In the genomic region with DNA sequence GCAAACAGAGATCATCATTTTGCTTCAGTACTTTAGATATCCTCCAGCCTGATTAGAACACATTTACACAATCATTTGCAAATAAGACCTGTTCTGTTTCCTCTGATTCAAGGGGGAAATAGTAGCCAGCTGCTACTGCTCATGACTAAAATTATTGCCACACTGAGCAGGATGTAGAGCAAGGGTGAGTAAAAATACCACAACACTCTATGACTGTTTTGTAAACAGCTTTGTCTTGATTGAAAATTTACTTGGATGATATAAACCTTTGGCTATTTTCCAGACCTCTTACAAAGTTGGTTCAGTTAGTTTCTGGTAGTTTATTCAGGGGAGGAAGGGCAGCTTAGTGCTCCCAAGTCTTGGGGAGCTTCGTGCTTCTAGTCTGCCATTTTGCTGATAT, we compare ENCODE assay signal across 23 cellular contexts.
DNase-seq lines count a peak whose midpoint lies in the region; TF ChIP-seq lines count a peak whose summit lies in the region.
"Had no signal": no experiment of that assay in that cellular context is flagged by ENCODE, and none has a peak within 500 bp of the region (broad histone marks: within the 10 kb centered on the region; RNA-seq: fewer than 3 reads in every experiment).

No MANE protein-coding gene starts in this region.

- H3K27me3 ChIP-seq in MG63 (no peaks in the 10 kb centered on the region), A673 (replicated peaks; ENCODE audit: insufficient read depth, low read depth, low read length, poor library complexity) (no peaks in the 10 kb centered on the region)
- H3K27me3 ChIP-seq: heart left ventricle, tibial nerve had no signal

- H3K4me3 Mint-ChIP-seq in chondrocyte (ENCODE audit: unreplicated experiment) = no peak overlapping the region
- H3K4me3 Mint-ChIP-seq: activated T-cell treated with anti-CD3 and anti-CD28 coated beads, Interleukin-2, amount 50 U/mL, for 72 hours; CD8-positive, alpha-beta memory T cell; stimulated activated naive CD8-positive, alpha-beta T cell treated with anti-CD3 and anti-CD28 coated beads, Interleukin-15, amount 100 ng/mL, for 72 hours had no signal

- CTCF ChIA-PET in A673 (lab: Charles Lee) = no interaction called here

- H3K4me1 Mint-ChIP-seq in chondrocyte (ENCODE audit: low read depth) = no peaks in the 10 kb centered on the region
- H3K4me1 Mint-ChIP-seq: CD8-positive, alpha-beta memory T cell; stimulated activated naive CD8-positive, alpha-beta T cell treated with anti-CD3 and anti-CD28 coated beads, Interleukin-15, amount 100 ng/mL, for 72 hours had no signal

- no peak overlapping the region for H3K27ac ChIP-seq in A673 (ENCODE audit: low read depth, low read length, poor library complexity, severe bottlenecking)
- H3K27ac ChIP-seq: heart left ventricle, tibial nerve had no signal

- no peak overlapping the region for H3K27ac Mint-ChIP-seq in chondrocyte (ENCODE audit: unreplicated experiment)
- H3K27ac Mint-ChIP-seq: activated T-cell treated with anti-CD3 and anti-CD28 coated beads, Interleukin-2, amount 50 U/mL, for 72 hours; CD8-positive, alpha-beta memory T cell; stimulated activated naive CD8-positive, alpha-beta T cell treated with anti-CD3 and anti-CD28 coated beads, Interleukin-15, amount 100 ng/mL, for 72 hours had no signal

- no peaks in the 10 kb centered on the region for H3K27me3 Mint-ChIP-seq in chondrocyte (ENCODE audit: low read depth)
- H3K27me3 Mint-ChIP-seq: stimulated activated naive CD8-positive, alpha-beta T cell treated with anti-CD3 and anti-CD28 coated beads, Interleukin-15, amount 100 ng/mL, for 72 hours had no signal

- DNase-seq in DMS53 treated with DMSO at 0.1 percent for 48 hours (lab: John Stamatoyannopoulos, UW; ENCODE audit: unreplicated experiment) (peak; percentile 56), MG63 (peak; percentile 9), T1000 (lab: John Stamatoyannopoulos, UW) (peak; percentile 9), left kidney (ENCODE audit: low read depth, low spot score) (peak; percentile 24), chondrocyte (ENCODE audit: low spot score) (no peak), NCI-H1930 (lab: John Stamatoyannopoulos, UW) (no peak), A673 (ENCODE audit: low spot score) (no peak)
- no peak for DNase-seq in activated CD4-positive, alpha-beta T cell treated with anti-CD3 and anti-CD28 coated beads, Interleukin-2, amount 50 U/mL, for 48 hours
- DNase-seq: activated CD4-positive, CD25-positive, alpha-beta regulatory T cell treated with anti-CD3 and anti-CD28 coated beads, Interleukin-2, amount 50 U/mL, for 72 hours; activated naive CD4-positive, alpha-beta T cell treated with anti-CD3 and anti-CD28 coated beads, Interleukin-2, amount 50 U/mL, for 16 hours; activated T-cell treated with anti-CD3 and anti-CD28 coated beads, Interleukin-2, amount 50 U/mL, for 72 hours; aorta; CD8-positive, alpha-beta memory T cell; heart left ventricle; MM.1S; NCI-H146; NCI-H345; occipital lobe; stimulated activated CD4-positive, alpha-beta T cell treated with anti-CD3 and anti-CD28 coated beads, Interleukin-4, amount 100 ng/mL, for 1 hour; stimulated activated naive CD8-positive, alpha-beta T cell treated with anti-CD3 and anti-CD28 coated beads, Interleukin-15, amount 100 ng/mL, for 72 hours; SW 1271 had no signal

- H3K4me1 ChIP-seq in A673 (ENCODE audit: insufficient read depth, low read length, poor library complexity, severe bottlenecking) = no peaks in the 10 kb centered on the region
- H3K4me1 ChIP-seq: heart left ventricle, tibial nerve had no signal

- no peak overlapping the region for H3K4me3 ChIP-seq in MG63
- H3K4me3 ChIP-seq in A673 (ENCODE audit: low read depth, low read length, poor library complexity, severe bottlenecking) = no peak overlapping the region
- H3K4me3 ChIP-seq: heart left ventricle, smooth muscle cell, tibial nerve had no signal

- H3K9me3 Mint-ChIP-seq in chondrocyte (ENCODE audit: low read depth) = peaks cover 2% of the 10 kb centered on the region

- POLR2A ChIA-PET in A673 (lab: Charles Lee; ENCODE audit: low non-redundant PET) = no interaction called here

- no peaks in the 10 kb centered on the region for H3K36me3 Mint-ChIP-seq in chondrocyte (ENCODE audit: low read depth)

- H3K9me3 ChIP-seq in MG63 = no peaks in the 10 kb centered on the region
- H3K9me3 ChIP-seq in A673 (ENCODE audit: low read depth, low read length, poor library complexity, severe bottlenecking) = peaks cover 4% of the 10 kb centered on the region
- H3K9me3 ChIP-seq: heart left ventricle, tibial nerve had no signal

- intact Hi-C loops in A673 (cut with micrococcal nuclease; ENCODE audit: unreplicated experiment) = no loop called here

- TF ChIP-seq CTCF in chondrocyte (IDR thresholded peaks at IDR 0.05) (no peak), A673 (conservative IDR thresholded peaks at IDR 0.05; ENCODE audit: low read depth, low read length) (no peak)

- H3K36me3 ChIP-seq in MG63 (no peaks in the 10 kb centered on the region), A673 (ENCODE audit: insufficient read depth, low read length, poor library complexity, severe bottlenecking) (no peaks in the 10 kb centered on the region)
- H3K36me3 ChIP-seq: heart left ventricle, tibial nerve had no signal

- BruUV-seq in A673 (replicated peaks; lab: Mats Ljungman, UMichigan) = no TSS peak

Comparison
In these comparisons a context has a peak if more than half of its experiments do, and no peak if none do; other contexts are left out.
1. DNase-seq: peak in DMS53 treated with DMSO at 0.1 percent for 48 hours (single experiment), MG63 (single experiment), T1000 (single experiment) and left kidney (single experiment); none in activated CD4-positive, alpha-beta T cell treated with anti-CD3 and anti-CD28 coated beads, Interleukin-2, amount 50 U/mL, for 48 hours (0 of 2), chondrocyte (single experiment), NCI-H1930 (0 of 2) and A673 (single experiment).